In genomic region chr11:3753110-3753509, GRCh38 we compare ENCODE assay signal across 1 cellular context.
TF ChIP-seq lines count a peak whose summit lies in the region.

No MANE protein-coding gene starts in this region.

TF ChIP-seq in GM23338, 12 proteins besides CTCF, POLR2A, EP300 and RAD21 (continued from another document):
- TF ChIP-seq ETS1 (IDR thresholded peaks at IDR 0.05), result no peak
- no peak for TF ChIP-seq REST (IDR thresholded peaks at IDR 0.05; ENCODE audit: unreplicated experiment)
- no peak for TF ChIP-seq ZNF114 (CRISPR knock-in tag; IDR thresholded peaks at IDR 0.05)
- TF ChIP-seq ZNF462 (CRISPR knock-in tag; IDR thresholded peaks at IDR 0.05), result no peak
- no peak for TF ChIP-seq NANOG (IDR thresholded peaks at IDR 0.05; ENCODE audit: borderline replicate concordance)
- no peak for TF ChIP-seq JUNB (IDR thresholded peaks at IDR 0.05; ENCODE audit: unreplicated experiment)
- TF ChIP-seq EZH2 (IDR thresholded peaks at IDR 0.05; ENCODE audit: low read depth, unreplicated experiment), result no peak
- TF ChIP-seq STAT1 (IDR thresholded peaks at IDR 0.05; ENCODE audit: unreplicated experiment), result no peak
- TF ChIP-seq CREB1 (CRISPR knock-in tag; IDR thresholded peaks at IDR 0.05; ENCODE audit: low read depth), result no peak
- no peak for TF ChIP-seq EZH2phosphoT487 (IDR thresholded peaks at IDR 0.05; ENCODE audit: unreplicated experiment)
TF ChIP-seq in GM23338: peak in this region for 0.
